In the genomic region with DNA sequence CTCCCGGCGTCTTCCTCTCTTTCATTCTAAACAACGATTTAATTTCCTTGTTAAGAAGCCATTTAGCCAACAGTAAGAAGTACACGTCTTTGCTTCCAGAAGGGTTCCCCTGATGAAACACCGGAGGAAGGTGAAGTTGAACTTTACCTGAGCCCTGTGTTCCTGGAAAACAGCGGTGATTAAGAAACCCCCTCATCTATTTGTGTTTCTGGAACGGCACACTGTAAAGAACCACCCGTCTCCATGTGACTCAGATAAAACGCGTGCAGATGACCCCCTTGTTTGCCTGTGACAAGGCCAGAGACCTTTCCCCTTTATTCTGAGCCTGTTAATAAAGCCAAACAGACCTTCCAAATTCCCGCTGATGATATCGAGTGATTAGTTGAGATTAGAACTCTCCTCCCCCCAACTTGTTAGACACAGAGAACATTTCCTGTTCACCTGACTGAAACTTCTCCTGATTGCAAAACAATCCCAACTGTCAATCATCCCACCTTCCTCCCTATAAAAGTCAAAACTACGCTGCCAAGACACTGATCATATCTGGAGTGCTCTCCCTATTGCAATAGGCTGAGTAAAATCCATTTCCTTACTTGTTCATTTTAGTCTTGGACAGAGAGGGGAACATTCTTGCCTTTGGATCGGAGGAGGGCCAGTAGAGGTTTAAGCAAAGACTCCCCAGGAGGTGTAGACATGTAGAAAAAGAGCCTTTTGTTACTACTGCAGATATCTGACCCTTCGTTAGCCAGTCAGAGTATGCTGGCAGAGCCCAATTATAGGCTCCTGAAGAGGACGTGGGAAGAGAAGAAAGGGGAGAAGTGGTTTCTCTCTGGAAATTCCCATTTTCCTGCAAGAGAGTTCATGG, we compare ENCODE assay signal across 8 cellular contexts. TPM values are rescaled to one million over a fixed set of nuclear protein-coding genes. Genes with fewer than 3 reads are reported as not detected.
DNase-seq lines count a peak whose midpoint lies in the region; ATAC-seq, FAIRE-seq and TF ChIP-seq lines count a peak whose summit lies in the region.

No MANE protein-coding gene starts in this region.

- TF ChIP-seq POLR2A in GM12892 (IDR thresholded peaks at IDR 0.05; ENCODE audit: low read depth, low read length): no peak

- H3K9me3 ChIP-seq in NT2/D1 (ENCODE audit: insufficient read depth, low read length): 0 out of 2 replicates have a peak, but pooled peaks cover 4% of the 10 kb centered on the region
- no peaks in the 10 kb centered on the region for H3K9me3 ChIP-seq in mononuclear cell (ENCODE audit: low read depth, low read length)

- peak overlapping the region; percentile 87 for H3K4me3 ChIP-seq in NT2/D1 (ENCODE audit: insufficient read length, low read depth)
- H3K4me3 ChIP-seq in mononuclear cell (ENCODE audit: low read length): peak overlapping the region; percentile 81

- H3K4me1 ChIP-seq in NT2/D1 (ENCODE audit: insufficient read depth, insufficient read length) (peaks cover 7% of the 10 kb centered on the region), mononuclear cell (ENCODE audit: insufficient read depth, low read length) (peaks cover 28% of the 10 kb centered on the region)

- H3K27me3 ChIP-seq in NT2/D1 (ENCODE audit: insufficient read depth, insufficient read length) (no peaks in the 10 kb centered on the region), mononuclear cell (ENCODE audit: insufficient read depth, low read length) (no peaks in the 10 kb centered on the region)

- ATAC-seq in HG02678 (IDR thresholded peaks at IDR 0.05; ENCODE audit: unreplicated experiment): peak; percentile 13

- H3K36me3 ChIP-seq in NT2/D1 (ENCODE audit: insufficient read depth, insufficient read length, low read length): peaks cover 23% of the 10 kb centered on the region

- no peak for FAIRE-seq in GM12892 (lab: Jason Lieb, UNC)

- peak overlapping the region; percentile 94 for H3K9ac ChIP-seq in NT2/D1 (ENCODE audit: insufficient read length, low read depth)

- DNase-seq in SKM-1 treated with dmso at 0.1 percent for 144 hours (lab: John Stamatoyannopoulos, UW; ENCODE audit: unreplicated experiment) (peak; percentile 28), SKM-1 (lab: John Stamatoyannopoulos, UW; ENCODE audit: unreplicated experiment) (no peak), NT2/D1 (ENCODE audit: low read depth, low spot score) (peak; percentile 32), NCI-H187 treated with DMSO at 0.1 percent for 48 hours (lab: John Stamatoyannopoulos, UW) (no peak), GM12892 (ENCODE audit: insufficient read length) (no peak)

- H3K27ac ChIP-seq in cingulate gyrus (ENCODE audit: low read depth, low read length): peak overlapping the region; percentile 94

RNA-seq across cellular contexts. Expression of a gene that starts 0.9 kb away (rescaled TPM):
- 30.9 TPM for total RNA-seq in mononuclear cell
- 42.4 TPM for polyA plus RNA-seq in GM12892 (2012; ENCODE audit: missing spikeins)

RNA-seq across cellular contexts. Expression of a gene that starts 8.3 kb away (rescaled TPM):
- total RNA-seq in mononuclear cell: 1.0 TPM
- 1.2 TPM for polyA plus RNA-seq in GM12892 (2012; ENCODE audit: missing spikeins)

Comparison
In these comparisons a context has a peak if more than half of its experiments do, and no peak if none do; other contexts are left out.
1. DNase-seq: peak in SKM-1 treated with dmso at 0.1 percent for 144 hours (single experiment) and NT2/D1 (single experiment); none in SKM-1 (single experiment), NCI-H187 treated with DMSO at 0.1 percent for 48 hours (single experiment) and GM12892 (single experiment).